19 cellular contexts compared by ENCODE assay signal in the genomic region with DNA sequence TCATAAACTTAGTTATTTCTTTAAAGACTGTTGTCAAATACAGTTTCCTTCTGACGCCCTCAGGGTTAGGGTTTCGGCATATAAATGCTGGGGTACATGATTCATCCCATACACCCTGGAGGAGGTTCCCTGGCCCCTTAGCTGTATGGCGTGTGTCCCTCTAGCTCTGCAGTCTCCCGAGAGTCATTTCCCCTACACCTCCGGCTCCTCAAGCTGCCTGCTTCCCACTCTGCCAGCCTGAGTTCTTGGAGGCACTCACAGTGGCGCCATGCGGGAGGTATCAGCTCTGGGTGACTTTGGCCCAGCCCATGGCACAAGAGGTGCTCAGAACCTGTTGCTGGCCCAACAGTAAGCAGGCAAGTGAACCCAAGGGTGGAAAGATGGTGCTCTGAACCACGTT.
DNase-seq lines count a peak whose midpoint lies in the region; TF ChIP-seq lines count a peak whose summit lies in the region.
"Had no signal": no experiment of that assay in that cellular context is flagged by ENCODE, and none has a peak within 500 bp of the region (broad histone marks: within the 10 kb centered on the region; RNA-seq: fewer than 3 reads in every experiment).

No MANE protein-coding gene starts in this region.

- H3K27me3 ChIP-seq in esophagus muscularis mucosa (no peaks in the 10 kb centered on the region), testis (no peaks in the 10 kb centered on the region), left ventricle myocardium inferior (ENCODE audit: low read depth) (no peaks in the 10 kb centered on the region)

- H3K4me3 ChIP-seq in esophagus muscularis mucosa (no peak overlapping the region), testis (no peak overlapping the region), left ventricle myocardium inferior (no peak overlapping the region)
- H3K4me3 ChIP-seq: A549, GM12878 had no signal

- intact Hi-C loops in activated CD4-positive, alpha-beta T cell treated with anti-CD3 and anti-CD28 coated beads, Interleukin-2, amount 10 ng/mL, durations not matched to agents 24 days and 14 days (cut with micrococcal nuclease), result no loop called here
- intact Hi-C loops in esophagus muscularis mucosa (cut with DNase I), result no loop called here
- intact Hi-C loops in testis (cut with DNase I; ENCODE audit: low total_unique reads), result no loop called here
- intact Hi-C loops in left ventricle myocardium inferior (cut with micrococcal nuclease), result no loop called here

- 92% methylated on average over 7 of the region's 8 CpGs for WGBS in esophagus muscularis mucosa
- WGBS in testis, 2 donors, result 95% methylated on average over 2 to 8 of the region's 8 CpGs

- no peak overlapping the region for H3K27ac Mint-ChIP-seq in activated CD4-positive, alpha-beta T cell treated with anti-CD3 and anti-CD28 coated beads, Interleukin-2, amount 10 ng/mL, durations not matched to agents 24 days and 14 days
- H3K27ac Mint-ChIP-seq: CD4-positive, alpha-beta T cell; H9; IgD-negative memory B cell had no signal

- H3K27ac ChIP-seq in esophagus muscularis mucosa (replicated peaks in 1 of 4), result no peak overlapping the region
- no peak overlapping the region for H3K27ac ChIP-seq in testis
- no peak overlapping the region for H3K27ac ChIP-seq in left ventricle myocardium inferior (replicated peaks)
- H3K27ac ChIP-seq: 22Rv1, A549, C4-2B had no signal

- no peaks in the 10 kb centered on the region for H3K36me3 ChIP-seq in esophagus muscularis mucosa
- no peaks in the 10 kb centered on the region for H3K36me3 ChIP-seq in testis (ENCODE audit: low read depth, missing control alignments)
- no peaks in the 10 kb centered on the region for H3K36me3 ChIP-seq in left ventricle myocardium inferior

- TF ChIP-seq EP300 in esophagus muscularis mucosa (IDR thresholded peaks at IDR 0.05), result no peak

- TF ChIP-seq POLR2A in esophagus muscularis mucosa (IDR thresholded peaks at IDR 0.05; ENCODE audit: low read depth) (no peak), testis (IDR thresholded peaks at IDR 0.05) (no peak)

- no peaks in the 10 kb centered on the region for H3K36me3 Mint-ChIP-seq in activated CD4-positive, alpha-beta T cell treated with anti-CD3 and anti-CD28 coated beads, Interleukin-2, amount 10 ng/mL, durations not matched to agents 24 days and 14 days (ENCODE audit: low read depth)
- H3K36me3 Mint-ChIP-seq: IgD-negative memory B cell had no signal

- H3K4me3 Mint-ChIP-seq in activated CD4-positive, alpha-beta T cell treated with anti-CD3 and anti-CD28 coated beads, Interleukin-2, amount 10 ng/mL, durations not matched to agents 24 days and 14 days, result no peak overlapping the region
- H3K4me3 Mint-ChIP-seq: CD4-positive, alpha-beta T cell; H9 had no signal

- peaks cover 3% of the 10 kb centered on the region for H3K27me3 Mint-ChIP-seq in activated CD4-positive, alpha-beta T cell treated with anti-CD3 and anti-CD28 coated beads, Interleukin-2, amount 10 ng/mL, durations not matched to agents 24 days and 14 days
- H3K27me3 Mint-ChIP-seq: CD4-positive, alpha-beta T cell had no signal

- no peaks in the 10 kb centered on the region for H3K9me3 Mint-ChIP-seq in activated CD4-positive, alpha-beta T cell treated with anti-CD3 and anti-CD28 coated beads, Interleukin-2, amount 10 ng/mL, durations not matched to agents 24 days and 14 days
- H3K9me3 Mint-ChIP-seq: CD4-positive, alpha-beta T cell; H9 had no signal

- H3K4me1 ChIP-seq in esophagus muscularis mucosa (no peaks in the 10 kb centered on the region), testis (no peaks in the 10 kb centered on the region), left ventricle myocardium inferior (no peaks in the 10 kb centered on the region)
- H3K4me1 ChIP-seq: A549, Caco-2 had no signal

- H3K9me3 ChIP-seq in esophagus muscularis mucosa, result no peaks in the 10 kb centered on the region
- H3K9me3 ChIP-seq in testis, result no peaks in the 10 kb centered on the region
- no peaks in the 10 kb centered on the region for H3K9me3 ChIP-seq in left ventricle myocardium inferior (replicated peaks)
- H3K9me3 ChIP-seq: A549, Caco-2 had no signal

- H3K4me1 Mint-ChIP-seq in activated CD4-positive, alpha-beta T cell treated with anti-CD3 and anti-CD28 coated beads, Interleukin-2, amount 10 ng/mL, durations not matched to agents 24 days and 14 days, result peaks cover 5% of the 10 kb centered on the region

- peak; percentile 52 for DNase-seq in activated CD4-positive, alpha-beta T cell treated with anti-CD3 and anti-CD28 coated beads, Interleukin-2, amount 10 ng/mL, durations not matched to agents 24 days and 14 days
- DNase-seq in activated CD4-positive, alpha-beta T cell treated with anti-CD3 and anti-CD28 coated beads for 1 hour, result no peak
- DNase-seq in D341Med (ENCODE audit: low spot score), result peak; percentile 21
- peak; percentile 75 for DNase-seq in esophagus muscularis mucosa (ENCODE audit: extremely low spot score)
- DNase-seq in testis, result peak; percentile 6
- DNase-seq in NCI-H2227 (lab: John Stamatoyannopoulos, UW; ENCODE audit: unreplicated experiment), result no peak
- no peak for DNase-seq in left ventricle myocardium inferior
- DNase-seq: AML-193; Caco-2; CD4-positive, alpha-beta T cell; DMS153; DMS79 treated with DMSO at 0.1 percent for 48 hours; GF-D8; H9 had no signal

- TF ChIP-seq CTCF in esophagus muscularis mucosa (IDR thresholded peaks at IDR 0.05), result no peak
- TF ChIP-seq CTCF in testis (IDR thresholded peaks at IDR 0.05), result no peak
- no peak for TF ChIP-seq CTCF in left ventricle myocardium inferior (IDR thresholded peaks at IDR 0.05; ENCODE audit: borderline replicate concordance)

Comparison
In these comparisons a context has a peak if more than half of its experiments do, and no peak if none do; other contexts are left out.
1. DNase-seq: peak in activated CD4-positive, alpha-beta T cell treated with anti-CD3 and anti-CD28 coated beads, Interleukin-2, amount 10 ng/mL, durations not matched to agents 24 days and 14 days (single experiment), D341Med (single experiment), esophagus muscularis mucosa (single experiment) and testis (single experiment); none in activated CD4-positive, alpha-beta T cell treated with anti-CD3 and anti-CD28 coated beads for 1 hour (single experiment), NCI-H2227 (single experiment) and left ventricle myocardium inferior (single experiment).